29 cellular contexts compared by ENCODE assay signal in genomic region chr21:25331286-25331685, GRCh38.
"Had no signal": no experiment of that assay in that cellular context is flagged by ENCODE, and none has a peak within 500 bp of the region (broad histone marks: within the 10 kb centered on the region; RNA-seq: fewer than 3 reads in every experiment).

No MANE protein-coding gene starts in this region.

- H3K27me3 Mint-ChIP-seq: activated CD4-positive, alpha-beta memory T cell treated with anti-CD3 and anti-CD28 coated beads for 36 hours; progenitor cell of endocrine pancreas; stimulated activated memory B cell treated with anti-CD40 and anti-IgM and Interleukin-4, amounts not matched to agents 10 μg/mL and 1 μg/mL and 100 μg/mL, for 72 hours had no signal

- H3K27ac Mint-ChIP-seq: activated CD4-positive, alpha-beta memory T cell treated with anti-CD3 and anti-CD28 coated beads for 36 hours; activated CD4-positive, alpha-beta T cell treated with anti-CD3 and anti-CD28 coated beads, Interleukin-2, amount 10 ng/mL, durations not matched to agents 24 days and 14 days; activated T-cell treated with anti-CD3 and anti-CD28 coated beads, Interleukin-2, amount 50 U/mL, for 24 hours; nephron progenitor cell; progenitor cell of endocrine pancreas; stimulated activated memory B cell treated with anti-CD40 and anti-IgM and Interleukin-4, amounts not matched to agents 10 μg/mL and 1 μg/mL and 100 μg/mL, for 72 hours had no signal

- H3K9me3 ChIP-seq: colonic mucosa, gastroesophageal sphincter, mucosa of descending colon, neutrophil, stomach, thyroid gland, upper lobe of left lung, vagina had no signal

- H3K27ac ChIP-seq: cardiac muscle cell, colonic mucosa, gastroesophageal sphincter, hepatocyte, neutrophil, stomach, thyroid gland, upper lobe of left lung, vagina had no signal

- H3K36me3 ChIP-seq: cardiac muscle cell, colonic mucosa, gastroesophageal sphincter, neutrophil, stomach, thyroid gland, upper lobe of left lung, vagina had no signal

- H3K36me3 Mint-ChIP-seq: activated CD4-positive, alpha-beta memory T cell treated with anti-CD3 and anti-CD28 coated beads for 36 hours had no signal

- H2AFZ ChIP-seq: hepatocyte had no signal

- ATAC-seq: gastroesophageal sphincter; left cardiac atrium; left ventricle myocardium superior; mucosa of descending colon; sciatic nerve; stimulated activated memory B cell treated with anti-CD40 and anti-IgM and Interleukin-4, amounts not matched to agents 10 μg/mL and 1 μg/mL and 100 μg/mL, for 72 hours had no signal

- H3K4me3 Mint-ChIP-seq: activated CD4-positive, alpha-beta memory T cell treated with anti-CD3 and anti-CD28 coated beads for 36 hours; activated CD4-positive, alpha-beta T cell treated with anti-CD3 and anti-CD28 coated beads, Interleukin-2, amount 10 ng/mL, durations not matched to agents 24 days and 14 days; activated T-cell treated with anti-CD3 and anti-CD28 coated beads, Interleukin-2, amount 50 U/mL, for 24 hours; nephron progenitor cell; stimulated activated memory B cell treated with anti-CD40 and anti-IgM and Interleukin-4, amounts not matched to agents 10 μg/mL and 1 μg/mL and 100 μg/mL, for 72 hours had no signal

- H3K9me3 Mint-ChIP-seq: activated CD4-positive, alpha-beta memory T cell treated with anti-CD3 and anti-CD28 coated beads for 36 hours; activated CD4-positive, alpha-beta T cell treated with anti-CD3 and anti-CD28 coated beads, Interleukin-2, amount 10 ng/mL, durations not matched to agents 24 days and 14 days; activated T-cell treated with anti-CD3 and anti-CD28 coated beads, Interleukin-2, amount 50 U/mL, for 24 hours; nephron progenitor cell; stimulated activated memory B cell treated with anti-CD40 and anti-IgM and Interleukin-4, amounts not matched to agents 10 μg/mL and 1 μg/mL and 100 μg/mL, for 72 hours had no signal

- H3K4me3 ChIP-seq: cardiac muscle cell, colonic mucosa, gastroesophageal sphincter, hepatocyte, mucosa of descending colon, stomach, thyroid gland, upper lobe of left lung, vagina had no signal

- H3K4me1 Mint-ChIP-seq: activated CD4-positive, alpha-beta T cell treated with anti-CD3 and anti-CD28 coated beads, Interleukin-2, amount 10 ng/mL, durations not matched to agents 24 days and 14 days; nephron progenitor cell; stimulated activated memory B cell treated with anti-CD40 and anti-IgM and Interleukin-4, amounts not matched to agents 10 μg/mL and 1 μg/mL and 100 μg/mL, for 72 hours had no signal

- H3K4me1 ChIP-seq: colonic mucosa, gastroesophageal sphincter, stomach, thyroid gland, upper lobe of left lung, vagina had no signal

- H3K27me3 ChIP-seq: cardiac muscle cell, colonic mucosa, gastroesophageal sphincter, hepatocyte, neutrophil, stomach, thyroid gland, upper lobe of left lung, vagina had no signal

- DNase-seq: activated CD4-positive, alpha-beta memory T cell treated with anti-CD3 and anti-CD28 coated beads for 36 hours; activated CD4-positive, alpha-beta T cell treated with anti-CD3 and anti-CD28 coated beads, Interleukin-2, amount 10 ng/mL, durations not matched to agents 24 days and 14 days; activated CD4-positive, CD25-positive, alpha-beta regulatory T cell treated with anti-CD3 and anti-CD28 coated beads, Interleukin-2, amount 50 U/mL, for 72 hours; activated CD8-positive, alpha-beta memory T cell treated with anti-CD3 and anti-CD28 coated beads, Interleukin-2, amount 50 U/mL, for 48 hours; activated gamma-delta T cell treated with Interleukin-2 at 50 U/mL for 16 hours; activated naive CD4-positive, alpha-beta T cell treated with anti-CD3 and anti-CD28 coated beads, Interleukin-2, amount 50 U/mL, for 16 hours; activated T-cell treated with anti-CD3 and anti-CD28 coated beads, Interleukin-2, amount 50 U/mL, for 24 hours; cerebellar nuclear complex; colonic mucosa; effector CD8-positive, alpha-beta T cell; left cardiac atrium; left ventricle myocardium superior; mucosa of descending colon; nephron progenitor cell; small intestine; stimulated activated CD4-positive, alpha-beta T cell treated with anti-CD3 and anti-CD28 coated beads, Interleukin-4, amount 100 ng/mL, for 4 hours; stimulated activated CD8-positive, alpha-beta memory T cell treated with anti-CD3 and anti-CD28 coated beads, Interleukin-4, amount 100 ng/mL, for 48 hours; stomach; T-helper 9 cell; thyroid gland; upper lobe of left lung had no signal

- H3K4me2 ChIP-seq: hepatocyte had no signal
